11 cellular contexts compared by ENCODE assay signal in genomic region chr3:190089711-190090110, GRCh38. TPM values are rescaled to one million over a fixed set of nuclear protein-coding genes. Genes with fewer than 3 reads are reported as not detected.
DNase-seq lines count a peak whose midpoint lies in the region; ATAC-seq and TF ChIP-seq lines count a peak whose summit lies in the region.
"Had no signal": no experiment of that assay in that cellular context is flagged by ENCODE, and none has a peak within 500 bp of the region (broad histone marks: within the 10 kb centered on the region; RNA-seq: fewer than 3 reads in every experiment).

No MANE protein-coding gene starts in this region.

- TF ChIP-seq CTCF in activated CD8-positive, alpha-beta T cell treated with anti-CD3 and anti-CD28 coated beads for 36 hours (IDR thresholded peaks at IDR 0.05), result no peak
- TF ChIP-seq CTCF in Panc1 (IDR thresholded peaks at IDR 0.05) (no peak), mesothelial cell of epicardium (IDR thresholded peaks at IDR 0.05; ENCODE audit: unreplicated experiment) (no peak)

- H3K27ac Mint-ChIP-seq in activated CD8-positive, alpha-beta T cell treated with anti-CD3 and anti-CD28 coated beads for 36 hours, result no peak overlapping the region
- H3K27ac Mint-ChIP-seq in activated CD8-positive, alpha-beta T cell treated with anti-CD3 and anti-CD28 coated beads, Interleukin-2, amount 10 ng/mL, durations not matched to agents 7 days and 5 days, result no peak overlapping the region
- no peak overlapping the region for H3K27ac Mint-ChIP-seq in stimulated activated effector memory CD8-positive, alpha-beta T cell treated with anti-CD3 and anti-CD28 coated beads, Interleukin-12 subunit alpha, Interleukin-12 subunit beta, amount 100 ng/mL, for 72 hours
- no peak overlapping the region for H3K27ac Mint-ChIP-seq in mesothelial cell of epicardium
- H3K27ac Mint-ChIP-seq: activated CD4-positive, alpha-beta memory T cell treated with anti-CD3 and anti-CD28 coated beads, Interleukin-2, amount 10 ng/mL, durations not matched to agents 7 days and 5 days had no signal

- no peaks in the 10 kb centered on the region for H3K9me3 Mint-ChIP-seq in activated CD8-positive, alpha-beta T cell treated with anti-CD3 and anti-CD28 coated beads for 36 hours
- no peaks in the 10 kb centered on the region for H3K9me3 Mint-ChIP-seq in activated CD8-positive, alpha-beta T cell treated with anti-CD3 and anti-CD28 coated beads, Interleukin-2, amount 10 ng/mL, durations not matched to agents 7 days and 5 days (ENCODE audit: insufficient read depth)
- H3K9me3 Mint-ChIP-seq in stimulated activated effector memory CD8-positive, alpha-beta T cell treated with anti-CD3 and anti-CD28 coated beads, Interleukin-12 subunit alpha, Interleukin-12 subunit beta, amount 100 ng/mL, for 72 hours, result no peaks in the 10 kb centered on the region
- no peaks in the 10 kb centered on the region for H3K9me3 Mint-ChIP-seq in mesothelial cell of epicardium
- H3K9me3 Mint-ChIP-seq: activated CD4-positive, alpha-beta memory T cell treated with anti-CD3 and anti-CD28 coated beads, Interleukin-2, amount 10 ng/mL, durations not matched to agents 7 days and 5 days had no signal

- in situ Hi-C loops in Panc1 (cut with HindIII; ENCODE audit: low pct_unique_long_range_greater_than_20kb, low sequenced_read_pairs), result loop anchor here (25.0 kb wide), 1 partner anchor 127 kb away; no protein-coding TSS in a partner anchor

- CTCF ChIA-PET in activated CD8-positive, alpha-beta T cell treated with anti-CD3 and anti-CD28 coated beads for 36 hours (lab: Charles Lee), result interaction anchor here (0.6 kb wide), 1 partner anchor 871 kb away, joined by 3 read pairs; no protein-coding TSS in a partner anchor
- CTCF ChIA-PET in activated CD8-positive, alpha-beta T cell treated with anti-CD3 and anti-CD28 coated beads, Interleukin-2, amount 10 ng/mL, durations not matched to agents 7 days and 5 days (lab: Charles Lee), result no interaction called here
- CTCF ChIA-PET in Panc1 (lab: Charles Lee), result no interaction called here

- peaks cover 10% of the 10 kb centered on the region for H3K4me1 ChIP-seq in Panc1 (ENCODE audit: control insufficient read depth, insufficient read depth, low read length)

- H3K4me3 ChIP-seq in Panc1 (ENCODE audit: low read depth in 2 of 2, low read length in 2 of 2), result no peak overlapping the region

- ATAC-seq in activated CD8-positive, alpha-beta T cell treated with anti-CD3 and anti-CD28 coated beads for 36 hours, result no peak
- ATAC-seq in activated CD8-positive, alpha-beta T cell treated with anti-CD3 and anti-CD28 coated beads, Interleukin-2, amount 10 ng/mL, durations not matched to agents 7 days and 5 days, result no peak
- ATAC-seq in HG02973 (IDR thresholded peaks at IDR 0.05; ENCODE audit: unreplicated experiment) (peak; percentile 53), Panc1 (no peak), GM21723 (IDR thresholded peaks at IDR 0.05; ENCODE audit: unreplicated experiment) (no peak)
- ATAC-seq in stimulated activated effector memory CD8-positive, alpha-beta T cell treated with anti-CD3 and anti-CD28 coated beads, Interleukin-12 subunit alpha, Interleukin-12 subunit beta, amount 100 ng/mL, for 72 hours, result peak; percentile 52
- ATAC-seq: sciatic nerve had no signal

- H3K36me3 ChIP-seq in Panc1 (ENCODE audit: control insufficient read depth, insufficient read depth, low read length), result no peaks in the 10 kb centered on the region

- H3K36me3 Mint-ChIP-seq in activated CD8-positive, alpha-beta T cell treated with anti-CD3 and anti-CD28 coated beads for 36 hours (ENCODE audit: low read depth), result no peaks in the 10 kb centered on the region
- no peaks in the 10 kb centered on the region for H3K36me3 Mint-ChIP-seq in activated CD8-positive, alpha-beta T cell treated with anti-CD3 and anti-CD28 coated beads, Interleukin-2, amount 10 ng/mL, durations not matched to agents 7 days and 5 days (ENCODE audit: low read depth)
- no peaks in the 10 kb centered on the region for H3K36me3 Mint-ChIP-seq in stimulated activated effector memory CD8-positive, alpha-beta T cell treated with anti-CD3 and anti-CD28 coated beads, Interleukin-12 subunit alpha, Interleukin-12 subunit beta, amount 100 ng/mL, for 72 hours
- H3K36me3 Mint-ChIP-seq in mesothelial cell of epicardium, result no peaks in the 10 kb centered on the region

- H3K27me3 ChIP-seq in Panc1 (ENCODE audit: control insufficient read depth, insufficient read depth, low read length), result no peaks in the 10 kb centered on the region

- H3K9me3 ChIP-seq in Panc1 (ENCODE audit: control insufficient read depth, insufficient read depth, low read depth, low read length), result no peaks in the 10 kb centered on the region

- peak overlapping the region; percentile 14; the same call in 1 of the 2 replicates for H3K27ac ChIP-seq in Panc1 (ENCODE audit: low read length)

- BruUV-seq in Panc1 (replicated peaks; lab: Mats Ljungman, UMichigan), result no TSS peak

- H3K4me1 Mint-ChIP-seq in activated CD8-positive, alpha-beta T cell treated with anti-CD3 and anti-CD28 coated beads for 36 hours (ENCODE audit: low read depth), result no peaks in the 10 kb centered on the region
- H3K4me1 Mint-ChIP-seq in activated CD8-positive, alpha-beta T cell treated with anti-CD3 and anti-CD28 coated beads, Interleukin-2, amount 10 ng/mL, durations not matched to agents 7 days and 5 days (ENCODE audit: low read depth), result no peaks in the 10 kb centered on the region
- H3K4me1 Mint-ChIP-seq in stimulated activated effector memory CD8-positive, alpha-beta T cell treated with anti-CD3 and anti-CD28 coated beads, Interleukin-12 subunit alpha, Interleukin-12 subunit beta, amount 100 ng/mL, for 72 hours, result no peaks in the 10 kb centered on the region
- H3K4me1 Mint-ChIP-seq in mesothelial cell of epicardium, result peaks cover 23% of the 10 kb centered on the region
- H3K4me1 Mint-ChIP-seq: activated CD4-positive, alpha-beta memory T cell treated with anti-CD3 and anti-CD28 coated beads, Interleukin-2, amount 10 ng/mL, durations not matched to agents 7 days and 5 days had no signal

- H3K27me3 Mint-ChIP-seq in activated CD8-positive, alpha-beta T cell treated with anti-CD3 and anti-CD28 coated beads for 36 hours, result peaks cover 20% of the 10 kb centered on the region
- peaks cover 7% of the 10 kb centered on the region for H3K27me3 Mint-ChIP-seq in activated CD8-positive, alpha-beta T cell treated with anti-CD3 and anti-CD28 coated beads, Interleukin-2, amount 10 ng/mL, durations not matched to agents 7 days and 5 days (ENCODE audit: low read depth)
- no peaks in the 10 kb centered on the region for H3K27me3 Mint-ChIP-seq in mesothelial cell of epicardium (ENCODE audit: low read depth)

- POLR2A ChIA-PET in activated CD8-positive, alpha-beta T cell treated with anti-CD3 and anti-CD28 coated beads for 36 hours (lab: Charles Lee), result no interaction called here
- POLR2A ChIA-PET in activated CD8-positive, alpha-beta T cell treated with anti-CD3 and anti-CD28 coated beads, Interleukin-2, amount 10 ng/mL, durations not matched to agents 7 days and 5 days (lab: Charles Lee), result no interaction called here
- POLR2A ChIA-PET in Panc1 (lab: Charles Lee), result no interaction called here

- peak; percentile 2 for DNase-seq in activated CD8-positive, alpha-beta T cell treated with anti-CD3 and anti-CD28 coated beads for 36 hours
- DNase-seq in activated CD8-positive, alpha-beta T cell treated with anti-CD3 and anti-CD28 coated beads, Interleukin-2, amount 10 ng/mL, durations not matched to agents 7 days and 5 days, result no peak
- DNase-seq in Panc1 (ENCODE audit: low read depth, low spot score) (no peak), mesothelial cell of epicardium (ENCODE audit: low spot score in 2 of 2, unreplicated experiment in 2 of 2) (no peak)
- DNase-seq in stimulated activated effector memory CD8-positive, alpha-beta T cell treated with anti-CD3 and anti-CD28 coated beads, Interleukin-12 subunit alpha, Interleukin-12 subunit beta, amount 100 ng/mL, for 72 hours (ENCODE audit: low spot score in 2 of 2), result no peak
- DNase-seq in stimulated activated naive CD4-positive, alpha-beta T cell treated with Interleukin-2 at 50 U/mL for 16 hours (lab: John Stamatoyannopoulos, UW), result no peak
- DNase-seq: activated CD4-positive, alpha-beta memory T cell treated with anti-CD3 and anti-CD28 coated beads, Interleukin-2, amount 10 ng/mL, durations not matched to agents 7 days and 5 days; NCI-H526 treated with DMSO at 0.1 percent for 48 hours had no signal

- intact Hi-C loops in activated CD8-positive, alpha-beta T cell treated with anti-CD3 and anti-CD28 coated beads for 36 hours (cut with micrococcal nuclease), result no loop called here
- intact Hi-C loops in Panc1 (cut with micrococcal nuclease; ENCODE audit: unreplicated experiment), result no loop called here

- no peak overlapping the region for H3K4me3 Mint-ChIP-seq in activated CD8-positive, alpha-beta T cell treated with anti-CD3 and anti-CD28 coated beads for 36 hours
- no peak overlapping the region for H3K4me3 Mint-ChIP-seq in activated CD8-positive, alpha-beta T cell treated with anti-CD3 and anti-CD28 coated beads, Interleukin-2, amount 10 ng/mL, durations not matched to agents 7 days and 5 days
- no peak overlapping the region for H3K4me3 Mint-ChIP-seq in stimulated activated effector memory CD8-positive, alpha-beta T cell treated with anti-CD3 and anti-CD28 coated beads, Interleukin-12 subunit alpha, Interleukin-12 subunit beta, amount 100 ng/mL, for 72 hours
- no peak overlapping the region for H3K4me3 Mint-ChIP-seq in mesothelial cell of epicardium
- H3K4me3 Mint-ChIP-seq: activated CD4-positive, alpha-beta memory T cell treated with anti-CD3 and anti-CD28 coated beads, Interleukin-2, amount 10 ng/mL, durations not matched to agents 7 days and 5 days had no signal

RNA-seq across cellular contexts. Expression of gene P3H2, which starts 31.0 kb away (rescaled TPM):
- total RNA-seq in activated CD8-positive, alpha-beta T cell treated with anti-CD3 and anti-CD28 coated beads for 36 hours, result not detected
- total RNA-seq in activated CD8-positive, alpha-beta T cell treated with anti-CD3 and anti-CD28 coated beads, Interleukin-2, amount 10 ng/mL, durations not matched to agents 7 days and 5 days, result not detected
- total RNA-seq in Panc1 (2021; ENCODE audit: unreplicated experiment) (82.2 TPM), mesothelial cell of epicardium (14.8 to 17.2 TPM (median 15.8 TPM) in 3 replicates)
- 50.3 TPM for polyA plus RNA-seq in Panc1 (2012; ENCODE audit: insufficient read length)
- total RNA-seq: activated CD4-positive, alpha-beta memory T cell treated with anti-CD3 and anti-CD28 coated beads, Interleukin-2, amount 10 ng/mL, durations not matched to agents 7 days and 5 days had no signal

Comparison
In these comparisons a context has a peak if more than half of its experiments do, and no peak if none do; other contexts are left out.
1. ATAC-seq: peak in HG02973 (single experiment) and stimulated activated effector memory CD8-positive, alpha-beta T cell treated with anti-CD3 and anti-CD28 coated beads, Interleukin-12 subunit alpha, Interleukin-12 subunit beta, amount 100 ng/mL, for 72 hours (single experiment); none in activated CD8-positive, alpha-beta T cell treated with anti-CD3 and anti-CD28 coated beads for 36 hours (single experiment), activated CD8-positive, alpha-beta T cell treated with anti-CD3 and anti-CD28 coated beads, Interleukin-2, amount 10 ng/mL, durations not matched to agents 7 days and 5 days (single experiment), Panc1 (single experiment) and GM21723 (single experiment).
2. RNA of gene P3H2, which starts 31.0 kb away (total RNA-seq): 82.2 TPM in Panc1 (single experiment) and 14.8 to 17.2 TPM in mesothelial cell of epicardium; not detected in activated CD8-positive, alpha-beta T cell treated with anti-CD3 and anti-CD28 coated beads for 36 hours and not detected in activated CD8-positive, alpha-beta T cell treated with anti-CD3 and anti-CD28 coated beads, Interleukin-2, amount 10 ng/mL, durations not matched to agents 7 days and 5 days; every median in the first group is over 10 times any median in the second.